In the genomic region with DNA sequence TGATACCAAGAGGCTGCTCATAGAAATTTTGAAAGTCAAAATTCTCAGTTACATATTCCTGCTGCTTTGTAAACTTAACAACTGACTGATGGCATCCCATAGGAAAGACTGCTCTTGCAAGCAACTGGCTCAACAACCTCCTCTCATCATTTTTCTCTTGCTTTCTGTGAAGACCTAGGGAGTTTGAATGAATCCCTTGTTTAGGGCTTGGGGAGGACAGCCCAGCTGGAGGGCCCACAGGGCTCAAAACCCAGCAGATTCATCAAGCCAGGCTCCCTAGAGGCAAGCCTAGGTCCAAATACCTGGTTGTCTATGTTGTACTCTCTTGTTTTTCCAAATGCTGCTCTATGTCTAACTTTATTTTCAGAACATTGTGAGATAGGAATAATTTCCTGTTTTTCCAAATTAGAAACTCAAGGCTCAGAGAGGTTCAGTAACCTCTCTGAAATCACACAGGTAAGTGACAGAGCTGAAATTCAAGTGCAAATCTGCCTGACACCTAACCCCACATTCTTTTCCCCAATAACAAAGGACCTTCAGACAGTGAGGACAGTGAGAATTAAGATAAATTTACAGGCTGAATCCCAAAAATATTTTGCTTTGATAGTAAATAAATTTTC, we compare ENCODE assay signal across 1 cellular context.
TF ChIP-seq lines count a peak whose summit lies in the region.

No MANE protein-coding gene starts in this region.

TF ChIP-seq in HCT116, 20 proteins besides CTCF, POLR2A, EP300 and RAD21 (continued from another document):
- TF ChIP-seq, protein P1, sequence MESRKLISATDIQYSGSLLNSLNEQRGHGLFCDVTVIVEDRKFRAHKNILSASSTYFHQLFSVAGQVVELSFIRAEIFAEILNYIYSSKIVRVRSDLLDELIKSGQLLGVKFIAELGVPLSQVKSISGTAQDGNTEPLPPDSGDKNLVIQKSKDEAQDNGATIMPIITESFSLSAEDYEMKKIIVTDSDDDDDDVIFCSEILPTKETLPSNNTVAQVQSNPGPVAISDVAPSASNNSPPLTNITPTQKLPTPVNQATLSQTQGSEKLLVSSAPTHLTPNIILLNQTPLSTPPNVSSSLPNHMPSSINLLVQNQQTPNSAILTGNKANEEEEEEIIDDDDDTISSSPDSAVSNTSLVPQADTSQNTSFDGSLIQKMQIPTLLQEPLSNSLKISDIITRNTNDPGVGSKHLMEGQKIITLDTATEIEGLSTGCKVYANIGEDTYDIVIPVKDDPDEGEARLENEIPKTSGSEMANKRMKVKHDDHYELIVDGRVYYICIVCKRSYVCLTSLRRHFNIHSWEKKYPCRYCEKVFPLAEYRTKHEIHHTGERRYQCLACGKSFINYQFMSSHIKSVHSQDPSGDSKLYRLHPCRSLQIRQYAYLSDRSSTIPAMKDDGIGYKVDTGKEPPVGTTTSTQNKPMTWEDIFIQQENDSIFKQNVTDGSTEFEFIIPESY (IDR thresholded peaks at IDR 0.05; ENCODE audit: extremely low read depth, insufficient replicate concordance, low read length) = no peak
